Comparison of ENCODE assay signal across 23 cellular contexts in genomic region chr4:10455133-10455532, GRCh38. TPM values are rescaled to one million over a fixed set of nuclear protein-coding genes. Genes with fewer than 3 reads are reported as not detected.
DNase-seq lines count a peak whose midpoint lies in the region; FAIRE-seq and TF ChIP-seq lines count a peak whose summit lies in the region.
"Had no signal": no experiment of that assay in that cellular context is flagged by ENCODE, and none has a peak within 500 bp of the region (broad histone marks: within the 10 kb centered on the region; RNA-seq: fewer than 3 reads in every experiment).

No MANE protein-coding gene starts in this region.

- H3K9ac ChIP-seq in endothelial cell of umbilical vein (replicated peaks; ENCODE audit: extremely low read depth, insufficient read depth, low read length) = no peak overlapping the region
- no peak overlapping the region for H3K9ac ChIP-seq in neural cell (ENCODE audit: low read length)
- no peak overlapping the region for H3K9ac ChIP-seq in colonic mucosa (ENCODE audit: low read depth in 2 of 2, low read length in 2 of 2)
- H3K9ac ChIP-seq: SK-N-SH had no signal

- H3F3A ChIP-seq in neural cell (ENCODE audit: insufficient read depth, low read length, poor library complexity, severe bottlenecking) = no peaks in the 10 kb centered on the region

- no peaks in the 10 kb centered on the region for H3K9me2 ChIP-seq in OCI-LY7 (ENCODE audit: insufficient read depth, low read length)
- H3K9me2 ChIP-seq in neural cell (ENCODE audit: insufficient read depth, low read length) = no peaks in the 10 kb centered on the region
- H3K9me2 ChIP-seq: SK-N-SH had no signal

- CTCF ChIA-PET in OCI-LY7 (lab: Charles Lee; ENCODE audit: unreplicated experiment) = no interaction called here
- CTCF ChIA-PET in endothelial cell of umbilical vein (lab: Charles Lee) = no interaction called here

- dilution Hi-C loops in endothelial cell of umbilical vein (cut with MboI; ENCODE audit: extremely low pct_ligation_motif_present, low sequenced_read_pairs) = no loop called here

- H3K9me1 ChIP-seq in endothelial cell of umbilical vein (replicated peaks; ENCODE audit: control insufficient read depth, extremely low read depth, insufficient read depth, low read length) = no peaks in the 10 kb centered on the region

- H3K79me2 ChIP-seq in OCI-LY7 (ENCODE audit: insufficient read depth, low read depth, low read length) = peaks cover 10% of the 10 kb centered on the region
- H3K79me2 ChIP-seq in endothelial cell of umbilical vein (ENCODE audit: control insufficient read depth, insufficient read depth, low read length) = peaks cover 37% of the 10 kb centered on the region
- peaks cover 8% of the 10 kb centered on the region for H3K79me2 ChIP-seq in neural cell (replicated peaks; ENCODE audit: insufficient read depth, low read length)

- BruUV-seq in OCI-LY7 (replicated peaks; lab: Mats Ljungman, UMichigan) (no TSS peak), endothelial cell of umbilical vein (replicated peaks; lab: Mats Ljungman, UMichigan) (no TSS peak)

- DNase-seq in NCI-H526 (lab: John Stamatoyannopoulos, UW) (peak; percentile 4 to 18), NCI-H526 treated with DMSO at 0.1 percent for 48 hours (lab: John Stamatoyannopoulos, UW) (no peak), OCI-LY7 (ENCODE audit: low spot score) (no peak), endothelial cell of umbilical vein (ENCODE audit: low read depth, low spot score) (no peak), colonic mucosa (no peak), DMS 273 treated with DMSO at 0.1 percent for 48 hours (lab: John Stamatoyannopoulos, UW) (no peak), coronary artery (ENCODE audit: low spot score) (no peak)
- DNase-seq: 8988T; aorta; Caco-2; central memory CD4-positive, alpha-beta T cell; DND-41; hippocampal formation; NCI-H1092 treated with DMSO at 0.1 percent for 48 hours; NCI-H2081 treated with DMSO at 0.1 percent for 48 hours; NCI-H510A; SK-N-SH; tibial artery had no signal

- FAIRE-seq in endothelial cell of umbilical vein (lab: Jason Lieb, UNC) = peak; percentile 49
- FAIRE-seq: frontal cortex, GM12892 had no signal

- H4K20me1 ChIP-seq in OCI-LY7 (ENCODE audit: insufficient read depth, low read length) (peaks cover 11% of the 10 kb centered on the region), endothelial cell of umbilical vein (replicated peaks; ENCODE audit: control insufficient read depth, extremely low read depth, insufficient read depth, low read length) (no peaks in the 10 kb centered on the region), neural cell (ENCODE audit: insufficient read depth) (no peaks in the 10 kb centered on the region)

- no peak for TF ChIP-seq EP300 in neural cell (conservative IDR thresholded peaks at IDR 0.05; ENCODE audit: poor library complexity, severe bottlenecking)

- TF ChIP-seq CTCF in OCI-LY7 (conservative IDR thresholded peaks at IDR 0.05; ENCODE audit: low read length) (no peak), endothelial cell of umbilical vein (IDR thresholded peaks at IDR 0.05; ENCODE audit: extremely low read depth in 1 of 2, insufficient read depth in 1 of 2, low read depth in 1 of 2, low read length in 2 of 2) (no peak), neural cell (IDR thresholded peaks at IDR 0.05; ENCODE audit: poor library complexity, severe bottlenecking) (no peak), colonic mucosa (IDR thresholded peaks at IDR 0.05) (no peak), coronary artery (IDR thresholded peaks at IDR 0.05) (no peak)

- intact Hi-C loops in OCI-LY7 (cut with micrococcal nuclease; ENCODE audit: unreplicated experiment) (no loop called here), endothelial cell of umbilical vein (cut with micrococcal nuclease) (loop anchor here (5.0 kb wide), 1 partner anchor 383 kb away; no protein-coding TSS in a partner anchor), colonic mucosa (cut with DNase I) (no loop called here)

- H2AFZ ChIP-seq in OCI-LY7 (ENCODE audit: low read length) = no peak overlapping the region
- no peak overlapping the region for H2AFZ ChIP-seq in endothelial cell of umbilical vein (ENCODE audit: low read depth, low read length)
- H2AFZ ChIP-seq in neural cell (ENCODE audit: low read depth, low read length) = no peak overlapping the region

- H3K4me2 ChIP-seq in OCI-LY7 (ENCODE audit: low read length) (peak overlapping the region; percentile 81; the same call in 1 of the 2 replicates), endothelial cell of umbilical vein (ENCODE audit: insufficient read depth, low read length) (no peak overlapping the region), neural cell (ENCODE audit: low read length) (no peak overlapping the region)
- H3K4me2 ChIP-seq: SK-N-SH had no signal

- no peak overlapping the region for H3K27ac ChIP-seq in OCI-LY7 (ENCODE audit: low read depth, low read length, poor library complexity, severe bottlenecking)
- no peak overlapping the region for H3K27ac ChIP-seq in endothelial cell of umbilical vein (ENCODE audit: insufficient read depth, low read depth, low read length)
- H3K27ac ChIP-seq in neural cell (ENCODE audit: low read length) = no peak overlapping the region
- H3K27ac ChIP-seq in colonic mucosa = no peak overlapping the region
- no peak overlapping the region for H3K27ac ChIP-seq in coronary artery
- H3K27ac ChIP-seq: right atrium auricular region, tibial artery, VCaP had no signal

- H3K36me3 ChIP-seq in OCI-LY7 (ENCODE audit: insufficient read depth, low read length) = peaks cover 43% of the 10 kb centered on the region
- H3K36me3 ChIP-seq in endothelial cell of umbilical vein (ENCODE audit: control insufficient read depth in 2 of 2, extremely low read depth in 1 of 2, insufficient read depth in 2 of 2, low read length in 2 of 2) = peaks cover 23 to 27% of the 10 kb centered on the region in 2 experiments
- H3K36me3 ChIP-seq in neural cell (ENCODE audit: insufficient read depth, low read length) = peaks cover 14% of the 10 kb centered on the region
- no peaks in the 10 kb centered on the region for H3K36me3 ChIP-seq in colonic mucosa

- TF ChIP-seq RAD21 in neural cell (conservative IDR thresholded peaks at IDR 0.05) = no peak

- POLR2A ChIA-PET in OCI-LY7 (lab: Charles Lee) = no interaction called here
- POLR2A ChIA-PET in endothelial cell of umbilical vein (lab: Charles Lee) = no interaction called here

- TF ChIP-seq POLR2A in endothelial cell of umbilical vein (IDR thresholded peaks at IDR 0.05; ENCODE audit: low read depth, low read length) = no peak

- no peaks in the 10 kb centered on the region for H3K9me3 ChIP-seq in OCI-LY7 (ENCODE audit: low read length)
- no peaks in the 10 kb centered on the region for H3K9me3 ChIP-seq in endothelial cell of umbilical vein (replicated peaks; ENCODE audit: control insufficient read depth, insufficient read depth, low read length)
- peaks cover 17% of the 10 kb centered on the region for H3K9me3 ChIP-seq in neural cell (ENCODE audit: low read length)
- no peaks in the 10 kb centered on the region for H3K9me3 ChIP-seq in colonic mucosa
- H3K9me3 ChIP-seq: Caco-2, right atrium auricular region, SK-N-SH had no signal

- H3K4me3 ChIP-seq in OCI-LY7 (ENCODE audit: low read depth, low read length, poor library complexity, severe bottlenecking) (no peak overlapping the region), endothelial cell of umbilical vein (replicated peaks in 1 of 3; ENCODE audit: insufficient read depth in 1 of 3, low read depth in 1 of 3, low read length in 3 of 3) (no peak overlapping the region), neural cell (ENCODE audit: low read length) (peak overlapping the region; percentile 76), colonic mucosa (no peak overlapping the region), coronary artery (no peak overlapping the region)
- H3K4me3 ChIP-seq: right atrium auricular region, tibial artery had no signal

- H3K27me3 ChIP-seq in endothelial cell of umbilical vein (ENCODE audit: control insufficient read depth in 2 of 2, insufficient read depth in 2 of 2, low read length in 2 of 2) = no peaks in the 10 kb centered on the region
- peaks cover 3% of the 10 kb centered on the region for H3K27me3 ChIP-seq in neural cell (ENCODE audit: insufficient read depth, low read depth, low read length)
- no peaks in the 10 kb centered on the region for H3K27me3 ChIP-seq in colonic mucosa
- H3K27me3 ChIP-seq: right atrium auricular region had no signal

- H3K4me1 ChIP-seq in OCI-LY7 (ENCODE audit: insufficient read depth, low read length, poor library complexity, severe bottlenecking) (peaks cover 25% of the 10 kb centered on the region), endothelial cell of umbilical vein (ENCODE audit: control insufficient read depth, extremely low read depth, insufficient read depth, low read length) (peaks cover 22% of the 10 kb centered on the region), colonic mucosa (peaks cover 3% of the 10 kb centered on the region)
- H3K4me1 ChIP-seq: Caco-2 had no signal

TF ChIP-seq in endothelial cell of umbilical vein, 7 proteins besides CTCF, POLR2A, EP300 and RAD21 (continues in another document):
- no peak for TF ChIP-seq MAX (IDR thresholded peaks at IDR 0.05; ENCODE audit: insufficient read depth, insufficient read length)
- TF ChIP-seq EZH2 (IDR thresholded peaks at IDR 0.05; ENCODE audit: borderline replicate concordance, low read depth, low read length, severe bottlenecking) = no peak

RNA-seq across cellular contexts. Expression of gene ZNF518B, which starts 2.1 kb away (rescaled TPM):
- 18.2 and 30.2 TPM in 2 replicates for total RNA-seq in OCI-LY7 (2014; rRNA removed; shearing (Covaris generic))
- total RNA-seq in OCI-LY7 (2022) = 19.1 and 24.2 TPM in 2 replicates
- total RNA-seq in endothelial cell of umbilical vein = 28.3 and 33.5 TPM in 2 replicates
- 8.1 and 9.5 TPM in 2 replicates for polyA plus RNA-seq in endothelial cell of umbilical vein
- polyA plus RNA-seq in endothelial cell of umbilical vein (2011; cell fraction: cytosol; rRNA removed) = 9.4 and 10.0 TPM in 2 replicates
- 18.7 and 20.6 TPM in 2 replicates for polyA plus RNA-seq in endothelial cell of umbilical vein (2011; cell fraction: nucleus; rRNA removed)
- 15.2 and 17.1 TPM in 2 replicates for polyA plus RNA-seq in endothelial cell of umbilical vein (2012)
- polyA minus RNA-seq in endothelial cell of umbilical vein = 37.9 and 40.4 TPM in 2 replicates
- polyA minus RNA-seq in endothelial cell of umbilical vein (2011; cell fraction: cytosol; rRNA and poly(A)+ RNA removed) = not detected
- polyA minus RNA-seq in endothelial cell of umbilical vein (2011; cell fraction: nucleus; rRNA and poly(A)+ RNA removed) = 56.4 and 58.7 TPM in 2 replicates
- polyA plus RNA-seq in neural cell = 31.2 and 38.2 TPM in 2 replicates
- 96.7 and 111 TPM in 2 replicates for polyA minus RNA-seq in neural cell
- 10 to 100 TPM; 15.3 to 19.0 TPM for total RNA-seq in colonic mucosa
- total RNA-seq: Caco-2 had no signal

Comparison
In these comparisons a context has a peak if more than half of its experiments do, and no peak if none do; other contexts are left out.
1. DNase-seq: peak in NCI-H526 (2 of 2); none in NCI-H526 treated with DMSO at 0.1 percent for 48 hours (single experiment), OCI-LY7 (single experiment), endothelial cell of umbilical vein (single experiment), colonic mucosa (single experiment), DMS 273 treated with DMSO at 0.1 percent for 48 hours (single experiment) and coronary artery (single experiment).